In the genomic region with DNA sequence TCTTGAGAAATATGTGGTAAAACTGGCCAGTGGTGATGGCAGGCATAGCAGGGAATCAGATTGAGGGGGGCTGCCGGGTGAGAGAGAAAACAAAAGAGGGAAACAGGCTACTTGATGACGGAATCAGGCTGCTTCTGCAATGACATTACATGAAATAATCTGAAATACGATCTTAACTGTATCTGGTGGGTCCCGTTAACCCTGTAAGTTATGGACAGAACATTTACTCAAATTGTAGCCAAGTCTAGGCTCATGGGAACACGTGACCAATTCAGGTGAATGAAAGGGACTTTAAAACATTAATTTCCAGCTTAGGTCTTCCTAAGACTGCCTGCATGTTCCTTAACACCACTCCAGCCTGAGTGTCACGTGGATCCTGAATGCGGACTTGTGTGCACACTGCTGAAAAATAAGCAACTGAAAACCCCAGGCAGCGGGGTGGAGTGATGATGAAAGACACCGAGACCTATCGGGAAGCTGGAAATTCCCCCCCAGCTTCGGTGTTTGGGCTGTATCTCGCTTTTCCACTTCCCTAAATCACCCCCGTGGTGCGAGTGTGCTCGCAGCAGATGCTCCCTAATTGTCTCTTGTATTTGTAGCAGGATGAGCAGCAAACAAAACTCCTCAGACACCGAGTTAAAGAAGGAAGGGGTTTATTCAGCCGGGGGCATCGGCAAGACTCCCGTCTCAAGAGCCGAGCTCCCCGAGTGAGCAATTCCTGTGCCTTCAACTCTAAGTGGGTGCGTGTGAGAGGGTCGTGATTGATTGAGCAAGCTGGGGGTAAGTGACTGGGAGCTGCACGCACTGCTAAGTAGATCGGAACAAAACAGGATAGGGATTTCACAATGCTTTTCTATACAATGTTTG, we compare ENCODE assay signal across 1 cellular context.
A peak's percentile ranks its signal among the peaks of the same experiment; 100 is the strongest.
TF ChIP-seq lines count a peak whose summit lies in the region.

No MANE protein-coding gene starts in this region.

TF ChIP-seq in SK-N-SH, 30 proteins besides CTCF, POLR2A, EP300 and RAD21 (continued from another document):
- TF ChIP-seq, protein P1, sequence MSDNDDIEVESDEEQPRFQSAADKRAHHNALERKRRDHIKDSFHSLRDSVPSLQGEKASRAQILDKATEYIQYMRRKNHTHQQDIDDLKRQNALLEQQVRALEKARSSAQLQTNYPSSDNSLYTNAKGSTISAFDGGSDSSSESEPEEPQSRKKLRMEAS (IDR thresholded peaks at IDR 0.05; ENCODE audit: low read depth) = peak; percentile 36; the same call in 1 of the 2 replicates
- no peak for TF ChIP-seq FOXJ3 (CRISPR knock-in tag; IDR thresholded peaks at IDR 0.05)
- no peak for TF ChIP-seq MEF2A (IDR thresholded peaks at IDR 0.05; ENCODE audit: borderline replicate concordance, low read depth)
TF ChIP-seq in SK-N-SH: peak in this region for 4.
